8 cellular contexts compared by ENCODE assay signal in the genomic region with DNA sequence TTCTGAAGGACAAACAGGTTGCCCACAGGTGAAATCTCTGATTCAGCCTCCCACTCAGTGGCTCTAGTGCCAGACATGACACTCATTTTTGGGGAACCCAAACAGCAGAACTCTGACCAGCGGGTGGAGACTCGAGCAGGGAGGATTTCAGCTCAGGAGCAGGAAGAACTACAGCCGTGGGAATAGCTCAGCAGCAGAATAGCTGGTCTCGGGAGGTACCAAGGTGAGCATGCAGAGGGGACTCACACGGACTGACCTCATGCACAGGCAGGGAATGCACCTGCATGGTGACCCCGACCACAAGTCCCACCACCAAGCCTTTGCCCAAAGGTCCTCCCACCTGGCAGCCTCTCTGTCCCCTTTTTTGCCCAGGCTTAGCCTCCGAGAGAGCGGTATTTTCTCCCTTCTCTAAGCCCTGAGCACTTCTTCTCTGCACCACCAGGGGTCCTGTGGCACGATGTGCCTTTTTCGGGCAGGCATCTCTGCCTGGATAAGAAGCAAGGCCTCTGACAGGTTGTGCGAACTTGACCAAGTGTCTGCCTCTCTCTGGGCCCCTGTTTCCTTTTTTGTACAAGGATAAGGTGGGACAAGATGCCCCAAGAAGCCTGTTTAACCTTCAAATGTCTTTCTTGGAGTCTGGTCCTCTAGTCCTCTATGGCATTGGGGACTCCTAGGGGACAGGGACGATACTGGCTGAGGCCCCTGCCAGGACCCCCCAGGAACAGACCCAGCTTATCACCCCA. TPM values are rescaled to one million over a fixed set of nuclear protein-coding genes. Genes with fewer than 3 reads are reported as not detected.
DNase-seq lines count a peak whose midpoint lies in the region; ATAC-seq and TF ChIP-seq lines count a peak whose summit lies in the region.

No MANE protein-coding gene starts in this region.

- POLR2A ChIA-PET in CD8-positive, alpha-beta memory T cell (lab: Charles Lee): interaction anchor here (0.7 kb wide), 1 partner anchor 19 kb away, joined by 3 read pairs; no protein-coding TSS in a partner anchor

- H3K27me3 Mint-ChIP-seq in CD8-positive, alpha-beta memory T cell: peaks cover 0 to 1% of the 10 kb centered on the region in 2 donors

- peak; percentile 53 to 82 (median 64) for DNase-seq in CD8-positive, alpha-beta memory T cell
- DNase-seq in HFF-Myc (ENCODE audit: extremely low read depth, low read depth) (no peak), SJCRH30 (peak; percentile 45 to 66), cardiac muscle cell (ENCODE audit: low read depth in 1 of 2, low spot score in 1 of 2) (peak; percentile 71 to 76), COR-L47 (lab: John Stamatoyannopoulos, UW) (no peak)
- peak; percentile 22 to 58 (median 33) for DNase-seq in activated naive CD4-positive, alpha-beta T cell (lab: John Stamatoyannopoulos, UW)
- peak; percentile 48 to 60 for DNase-seq in stimulated activated CD4-positive, alpha-beta T cell treated with anti-CD3 and anti-CD28 coated beads, Interleukin-12 subunit alpha, Interleukin-12 subunit beta, amount 100 ng/mL, for 24 hours (ENCODE audit: low read depth in 2 of 2)

- no peaks in the 10 kb centered on the region for H3K9me3 Mint-ChIP-seq in CD8-positive, alpha-beta memory T cell

- CTCF ChIA-PET in CD8-positive, alpha-beta memory T cell (lab: Charles Lee): interaction anchor here (0.9 to 4.2 kb wide), 12 partner anchors 12 to 87 kb away, joined by 3 to 56 read pairs (median 4); a partner anchor contains a TSS

- no peaks in the 10 kb centered on the region for H3K27me3 ChIP-seq in CD8-positive, alpha-beta memory T cell (ENCODE audit: insufficient read depth, low read length, poor library complexity, severe bottlenecking)
- H3K27me3 ChIP-seq in SJCRH30 (no peaks in the 10 kb centered on the region), cardiac muscle cell (no peaks in the 10 kb centered on the region)

- H3K27ac Mint-ChIP-seq in CD8-positive, alpha-beta memory T cell: peak overlapping the region; percentile 23 to 81 (median 60)

- TF ChIP-seq CTCF in HFF-Myc (IDR thresholded peaks at IDR 0.05; ENCODE audit: low read depth, low read length, missing control alignments) (peak; percentile 85), cardiac muscle cell (IDR thresholded peaks at IDR 0.05; ENCODE audit: low read depth, low read length) (peak; percentile 86)

- H3K4me1 Mint-ChIP-seq in CD8-positive, alpha-beta memory T cell: peaks cover 14 to 21% (median 15%) of the 10 kb centered on the region in 3 donors

- H3K36me3 ChIP-seq in CD8-positive, alpha-beta memory T cell (ENCODE audit: insufficient read depth, low read length): no peaks in the 10 kb centered on the region
- no peaks in the 10 kb centered on the region for H3K36me3 ChIP-seq in SJCRH30
- no peaks in the 10 kb centered on the region for H3K36me3 ChIP-seq in cardiac muscle cell

- no peak for ATAC-seq in GM21576 (IDR thresholded peaks at IDR 0.05; ENCODE audit: unreplicated experiment)

- no peak overlapping the region for H3K27ac ChIP-seq in CD8-positive, alpha-beta memory T cell (ENCODE audit: low read depth, low read length)
- no peak overlapping the region for H3K27ac ChIP-seq in SJCRH30
- no peak overlapping the region for H3K27ac ChIP-seq in cardiac muscle cell

- no peaks in the 10 kb centered on the region for H3K36me3 Mint-ChIP-seq in CD8-positive, alpha-beta memory T cell

- H3K9me3 ChIP-seq in CD8-positive, alpha-beta memory T cell (ENCODE audit: low read length): no peaks in the 10 kb centered on the region
- no peaks in the 10 kb centered on the region for H3K9me3 ChIP-seq in SJCRH30 (replicated peaks)
- no peaks in the 10 kb centered on the region for H3K9me3 ChIP-seq in cardiac muscle cell (ENCODE audit: low read depth)

- no peak overlapping the region for H3K4me3 ChIP-seq in CD8-positive, alpha-beta memory T cell (ENCODE audit: low read length)
- H3K4me3 ChIP-seq in HFF-Myc (replicated peaks; ENCODE audit: low read depth, low read length) (no peak overlapping the region), SJCRH30 (no peak overlapping the region), cardiac muscle cell (no peak overlapping the region)

- no peak overlapping the region for H3K4me3 Mint-ChIP-seq in CD8-positive, alpha-beta memory T cell

- H3K4me1 ChIP-seq in CD8-positive, alpha-beta memory T cell (ENCODE audit: insufficient read depth, low read length): peaks cover 14% of the 10 kb centered on the region
- no peaks in the 10 kb centered on the region for H3K4me1 ChIP-seq in SJCRH30
- H3K4me1 ChIP-seq in cardiac muscle cell (ENCODE audit: low read depth): no peaks in the 10 kb centered on the region

RNA-seq across cellular contexts. Expression of a gene that starts 8.8 kb away (rescaled TPM):
- 1 to 10 TPM; 1.6 to 1.8 TPM for total RNA-seq in CD8-positive, alpha-beta memory T cell
- polyA plus RNA-seq in CD8-positive, alpha-beta memory T cell: 49.6 TPM
- not detected in 2 replicates for total RNA-seq in SJCRH30 (2014; rRNA removed; shearing (Covaris generic))
- total RNA-seq in cardiac muscle cell: not detected in 2 replicates
- 0.14 and 0.18 TPM in 2 replicates for polyA plus RNA-seq in cardiac muscle cell

RNA-seq across cellular contexts. Expression of a gene that starts 28.2 kb away (rescaled TPM):
- 10 to 100 TPM; 10.7 to 12.3 TPM for total RNA-seq in CD8-positive, alpha-beta memory T cell
- 161 TPM for polyA plus RNA-seq in CD8-positive, alpha-beta memory T cell
- total RNA-seq in SJCRH30 (2014; rRNA removed; shearing (Covaris generic)): 5.8 and 6.8 TPM in 2 replicates
- 30.4 and 36.5 TPM in 2 replicates for total RNA-seq in cardiac muscle cell
- 35.2 and 56.2 TPM in 2 replicates for polyA plus RNA-seq in cardiac muscle cell

RNA-seq across cellular contexts. Expression of a gene that starts 39.9 kb away (rescaled TPM):
- 10 to 100 TPM; 11.5 TPM for total RNA-seq in CD8-positive, alpha-beta memory T cell
- 1.9 TPM for polyA plus RNA-seq in CD8-positive, alpha-beta memory T cell
- total RNA-seq in SJCRH30 (2014; rRNA removed; shearing (Covaris generic)): 29.7 and 30.6 TPM in 2 replicates
- total RNA-seq in cardiac muscle cell: 31.0 and 58.1 TPM in 2 replicates
- 16.3 and 21.1 TPM in 2 replicates for polyA plus RNA-seq in cardiac muscle cell

Comparison
In these comparisons a context has a peak if more than half of its experiments do, and no peak if none do; other contexts are left out.
1. DNase-seq: peak in CD8-positive, alpha-beta memory T cell (5 of 5), SJCRH30 (2 of 2), activated naive CD4-positive, alpha-beta T cell (4 of 4), cardiac muscle cell (2 of 2) and stimulated activated CD4-positive, alpha-beta T cell treated with anti-CD3 and anti-CD28 coated beads, Interleukin-12 subunit alpha, Interleukin-12 subunit beta, amount 100 ng/mL, for 24 hours (2 of 2); none in HFF-Myc (single experiment) and COR-L47 (single experiment).